1 cellular context compared by ENCODE assay signal in genomic region chr19:29478578-29479565, GRCh38.
TF ChIP-seq lines count a peak whose summit lies in the region.

No MANE protein-coding gene starts in this region.

TF ChIP-seq in SK-N-SH, 30 proteins besides CTCF, POLR2A, EP300 and RAD21 (continued from another document):
- TF ChIP-seq REST (IDR thresholded peaks at IDR 0.05; ENCODE audit: low read depth, low read length) (no peak), USF1 (IDR thresholded peaks at IDR 0.05; ENCODE audit: borderline replicate concordance, low read depth) (no peak), CHD2 (IDR thresholded peaks at IDR 0.05; ENCODE audit: low read length, partially characterized antibody) (no peak), NRF1 (IDR thresholded peaks at IDR 0.05; ENCODE audit: low read depth, low read length) (no peak), ZBTB33 (IDR thresholded peaks at IDR 0.05; ENCODE audit: borderline replicate concordance, low read depth) (no peak), ELF1 (IDR thresholded peaks at IDR 0.05) (no peak), GABPA (IDR thresholded peaks at IDR 0.05; ENCODE audit: low read depth) (no peak), IRF3 (IDR thresholded peaks at IDR 0.05; ENCODE audit: low read depth, low read length) (no peak), RCOR1 (IDR thresholded peaks at IDR 0.05; ENCODE audit: low read length) (no peak), POLR2AphosphoS5 (IDR thresholded peaks at IDR 0.05; ENCODE audit: low read depth, low read length) (no peak)
